Comparison of ENCODE assay signal across 31 cellular contexts in the genomic region with DNA sequence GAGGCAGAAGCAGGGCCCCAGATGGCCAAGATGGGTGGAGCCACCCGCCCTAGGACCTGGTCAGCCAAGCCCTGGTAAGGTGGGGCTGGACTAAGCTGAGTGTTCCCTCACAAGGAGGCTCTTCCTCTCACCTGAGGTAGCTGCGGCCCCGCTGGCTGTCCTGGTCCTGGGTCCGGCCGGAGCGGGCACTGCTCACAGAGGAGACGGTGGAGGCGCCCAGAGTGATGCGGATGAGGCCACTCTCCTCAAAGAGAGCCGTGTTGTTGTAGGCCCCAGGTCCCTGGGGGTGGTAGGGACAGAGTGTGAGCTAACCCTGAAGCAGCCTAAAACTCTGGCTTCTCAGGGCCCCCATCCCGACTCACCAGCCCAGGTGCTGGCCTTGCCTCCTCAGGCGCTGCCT. TPM values are rescaled to one million over a fixed set of nuclear protein-coding genes. Genes with fewer than 3 reads are reported as not detected.
"Had no signal": no experiment of that assay in that cellular context is flagged by ENCODE, and none has a peak within 500 bp of the region (broad histone marks: within the 10 kb centered on the region; RNA-seq: fewer than 3 reads in every experiment).

No MANE protein-coding gene starts in this region.

- H3K4me3 ChIP-seq: stomach, suprapubic skin, testis, thoracic aorta, thyroid gland, tibial artery, tibial nerve, transverse colon, upper lobe of left lung, upper lobe of right lung, uterus, vagina had no signal

- H3K27me3 Mint-ChIP-seq: stimulated activated naive CD8-positive, alpha-beta T cell treated with anti-CD3 and anti-CD28 coated beads, Interleukin-15, amount 100 ng/mL, for 72 hours; stimulated activated naive CD8-positive, alpha-beta T cell treated with anti-CD3 and anti-CD28 coated beads, Interleukin-15, Interleukin-2, amounts not matched to agents 100 ng/mL and 50 ng/mL, for 24 hours; type B pancreatic cell had no signal

- H3K27ac Mint-ChIP-seq: stimulated activated memory B cell treated with anti-CD40 and anti-IgM and Interleukin-4, amounts not matched to agents 10 μg/mL and 1 μg/mL and 100 μg/mL, for 72 hours; stimulated activated naive CD8-positive, alpha-beta T cell treated with anti-CD3 and anti-CD28 coated beads, Interleukin-15, Interleukin-2, amounts not matched to agents 100 ng/mL and 50 ng/mL, for 24 hours had no signal

- H3K27ac ChIP-seq: stomach, suprapubic skin, testis, thoracic aorta, thyroid gland, tibial artery, tibial nerve, transverse colon, upper lobe of left lung, upper lobe of right lung, uterus, vagina had no signal

- H3K36me3 ChIP-seq: stomach, suprapubic skin, thoracic aorta, thyroid gland, transverse colon, upper lobe of left lung, upper lobe of right lung, uterus, vagina had no signal

- H3K4me3 Mint-ChIP-seq: stimulated activated memory B cell treated with anti-CD40 and anti-IgM and Interleukin-4, amounts not matched to agents 10 μg/mL and 1 μg/mL and 100 μg/mL, for 72 hours; stimulated activated naive B cell treated with anti-CD40 and anti-IgM and Interleukin-4, amounts not matched to agents 10 μg/mL and 1 μg/mL and 100 μg/mL, for 72 hours; stimulated activated naive CD8-positive, alpha-beta T cell treated with anti-CD3 and anti-CD28 coated beads, Interleukin-15, amount 100 ng/mL, for 72 hours; stimulated activated naive CD8-positive, alpha-beta T cell treated with anti-CD3 and anti-CD28 coated beads, Interleukin-15, Interleukin-2, amounts not matched to agents 100 ng/mL and 50 ng/mL, for 24 hours; type B pancreatic cell had no signal

- H3K9me3 Mint-ChIP-seq: stimulated activated memory B cell treated with anti-CD40 and anti-IgM and Interleukin-4, amounts not matched to agents 10 μg/mL and 1 μg/mL and 100 μg/mL, for 72 hours; stimulated activated naive B cell treated with anti-CD40 and anti-IgM and Interleukin-4, amounts not matched to agents 10 μg/mL and 1 μg/mL and 100 μg/mL, for 72 hours; stimulated activated naive CD8-positive, alpha-beta T cell treated with anti-CD3 and anti-CD28 coated beads, Interleukin-15, amount 100 ng/mL, for 72 hours; stimulated activated naive CD8-positive, alpha-beta T cell treated with anti-CD3 and anti-CD28 coated beads, Interleukin-15, Interleukin-2, amounts not matched to agents 100 ng/mL and 50 ng/mL, for 24 hours; type B pancreatic cell had no signal

- DNase-seq: stimulated activated CD4-positive, alpha-beta T cell treated with anti-CD3 and anti-CD28 coated beads, Interleukin-2, amount 100 ng/mL, for 48 hours; stimulated activated CD4-positive, alpha-beta T cell treated with anti-CD3 and anti-CD28 coated beads, Interleukin-4, amount 100 ng/mL, for 1 hour; stimulated activated CD4-positive, alpha-beta T cell treated with anti-CD3 and anti-CD28 coated beads, Interleukin-4, amount 100 ng/mL, for 24 hours; stimulated activated CD4-positive, alpha-beta T cell treated with anti-CD3 and anti-CD28 coated beads, Interleukin-4, amount 100 ng/mL, for 4 hours; stimulated activated CD8-positive, alpha-beta memory T cell treated with anti-CD3 and anti-CD28 coated beads, Interleukin-4, amount 100 ng/mL, for 48 hours; stimulated activated naive B cell treated with anti-CD40 and anti-IgM and Interleukin-4, amounts not matched to agents 10 μg/mL and 1 μg/mL and 100 μg/mL, for 72 hours; stimulated activated naive CD4-positive, alpha-beta T cell; stimulated activated naive CD4-positive, alpha-beta T cell treated with Interleukin-2 at 50 U/mL for 16 hours; stimulated activated naive CD8-positive, alpha-beta T cell treated with anti-CD3 and anti-CD28 coated beads, Interleukin-15, amount 100 ng/mL, for 72 hours; stimulated activated naive CD8-positive, alpha-beta T cell treated with anti-CD3 and anti-CD28 coated beads, Interleukin-15, Interleukin-2, amounts not matched to agents 100 U/mL and 50 U/mL, for 24 hours; stomach; substantia nigra; testis; thyroid gland; tibial artery; transverse colon; trophoblast cell; upper lobe of right lung; uterus had no signal

- H3K9me3 ChIP-seq: stomach, suprapubic skin, testis, thoracic aorta, thyroid gland, tibial artery, tibial nerve, transverse colon, upper lobe of left lung, upper lobe of right lung, uterus, vagina had no signal

- H3K4me1 ChIP-seq: stomach, suprapubic skin, testis, thyroid gland, tibial artery, tibial nerve, transverse colon, upper lobe of left lung, upper lobe of right lung, uterus, vagina had no signal

- H3K27me3 ChIP-seq: stomach, suprapubic skin, testis, thyroid gland, tibial artery, tibial nerve, transverse colon, upper lobe of left lung, upper lobe of right lung, uterus, vagina had no signal

- ATAC-seq: stimulated activated memory B cell treated with anti-CD40 and anti-IgM and Interleukin-4, amounts not matched to agents 10 μg/mL and 1 μg/mL and 100 μg/mL, for 72 hours; stimulated activated naive B cell treated with anti-CD40 and anti-IgM and Interleukin-4, amounts not matched to agents 10 μg/mL and 1 μg/mL and 100 μg/mL, for 72 hours; stimulated activated naive CD8-positive, alpha-beta T cell treated with anti-CD3 and anti-CD28 coated beads, Interleukin-15, amount 100 ng/mL, for 72 hours; stimulated activated naive CD8-positive, alpha-beta T cell treated with anti-CD3 and anti-CD28 coated beads, Interleukin-15, Interleukin-2, amounts not matched to agents 100 U/mL and 50 U/mL, for 24 hours; upper lobe of right lung had no signal

- H3K4me1 Mint-ChIP-seq: stimulated activated memory B cell treated with anti-CD40 and anti-IgM and Interleukin-4, amounts not matched to agents 10 μg/mL and 1 μg/mL and 100 μg/mL, for 72 hours had no signal

- H3K36me3 Mint-ChIP-seq: type B pancreatic cell had no signal

RNA-seq across cellular contexts. Expression of a gene that starts 21.0 kb away (rescaled TPM):
- total RNA-seq: stomach, subcutaneous adipose tissue, suprapubic skin, temporal lobe, thyroid gland, tibial nerve, upper lobe of right lung, ureter, urinary bladder, uterus, vagina had no signal
- polyA plus RNA-seq: urinary bladder had no signal
